In the genomic region with DNA sequence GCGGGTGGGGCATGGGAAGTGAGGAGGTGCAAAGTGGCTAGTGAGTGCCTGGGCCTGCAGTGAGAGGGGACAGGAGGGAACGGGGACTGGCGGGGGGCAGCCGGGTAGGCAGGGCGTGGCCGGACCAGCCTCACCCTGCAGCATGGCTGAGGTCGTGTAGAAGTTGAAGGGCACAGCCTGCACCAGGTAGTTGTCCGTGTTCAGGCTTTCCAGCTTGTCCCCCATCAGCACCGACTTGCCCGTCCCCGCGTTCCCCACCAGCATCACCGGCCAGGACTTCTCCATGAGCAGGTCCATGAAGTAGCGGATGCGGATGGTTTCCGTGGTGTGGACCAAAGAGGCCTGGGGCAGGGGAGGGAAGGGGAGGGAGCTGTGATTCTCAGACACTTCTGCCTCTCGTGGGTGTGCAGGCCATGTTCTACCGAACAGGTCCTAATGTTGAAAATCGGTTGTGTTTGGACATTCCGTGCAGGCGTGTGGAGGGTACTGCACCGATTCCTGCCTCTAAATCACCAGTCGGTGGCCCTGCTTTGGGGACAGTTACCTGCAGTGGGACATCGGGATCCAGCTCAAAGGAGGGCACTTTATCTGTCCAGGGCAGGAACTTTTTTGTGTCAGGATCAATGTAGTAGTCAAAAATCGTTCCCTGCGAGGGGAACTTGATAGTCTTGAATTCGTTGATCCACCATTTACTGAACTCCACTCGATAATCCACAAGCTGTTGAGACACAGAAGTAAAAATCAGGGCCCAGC, we compare ENCODE assay signal across 1 cellular context.
TF ChIP-seq lines count a peak whose summit lies in the region.

No MANE protein-coding gene starts in this region.

TF ChIP-seq in GM23338, 12 proteins besides CTCF, POLR2A, EP300 and RAD21 (continued from another document):
- TF ChIP-seq, protein P1, sequence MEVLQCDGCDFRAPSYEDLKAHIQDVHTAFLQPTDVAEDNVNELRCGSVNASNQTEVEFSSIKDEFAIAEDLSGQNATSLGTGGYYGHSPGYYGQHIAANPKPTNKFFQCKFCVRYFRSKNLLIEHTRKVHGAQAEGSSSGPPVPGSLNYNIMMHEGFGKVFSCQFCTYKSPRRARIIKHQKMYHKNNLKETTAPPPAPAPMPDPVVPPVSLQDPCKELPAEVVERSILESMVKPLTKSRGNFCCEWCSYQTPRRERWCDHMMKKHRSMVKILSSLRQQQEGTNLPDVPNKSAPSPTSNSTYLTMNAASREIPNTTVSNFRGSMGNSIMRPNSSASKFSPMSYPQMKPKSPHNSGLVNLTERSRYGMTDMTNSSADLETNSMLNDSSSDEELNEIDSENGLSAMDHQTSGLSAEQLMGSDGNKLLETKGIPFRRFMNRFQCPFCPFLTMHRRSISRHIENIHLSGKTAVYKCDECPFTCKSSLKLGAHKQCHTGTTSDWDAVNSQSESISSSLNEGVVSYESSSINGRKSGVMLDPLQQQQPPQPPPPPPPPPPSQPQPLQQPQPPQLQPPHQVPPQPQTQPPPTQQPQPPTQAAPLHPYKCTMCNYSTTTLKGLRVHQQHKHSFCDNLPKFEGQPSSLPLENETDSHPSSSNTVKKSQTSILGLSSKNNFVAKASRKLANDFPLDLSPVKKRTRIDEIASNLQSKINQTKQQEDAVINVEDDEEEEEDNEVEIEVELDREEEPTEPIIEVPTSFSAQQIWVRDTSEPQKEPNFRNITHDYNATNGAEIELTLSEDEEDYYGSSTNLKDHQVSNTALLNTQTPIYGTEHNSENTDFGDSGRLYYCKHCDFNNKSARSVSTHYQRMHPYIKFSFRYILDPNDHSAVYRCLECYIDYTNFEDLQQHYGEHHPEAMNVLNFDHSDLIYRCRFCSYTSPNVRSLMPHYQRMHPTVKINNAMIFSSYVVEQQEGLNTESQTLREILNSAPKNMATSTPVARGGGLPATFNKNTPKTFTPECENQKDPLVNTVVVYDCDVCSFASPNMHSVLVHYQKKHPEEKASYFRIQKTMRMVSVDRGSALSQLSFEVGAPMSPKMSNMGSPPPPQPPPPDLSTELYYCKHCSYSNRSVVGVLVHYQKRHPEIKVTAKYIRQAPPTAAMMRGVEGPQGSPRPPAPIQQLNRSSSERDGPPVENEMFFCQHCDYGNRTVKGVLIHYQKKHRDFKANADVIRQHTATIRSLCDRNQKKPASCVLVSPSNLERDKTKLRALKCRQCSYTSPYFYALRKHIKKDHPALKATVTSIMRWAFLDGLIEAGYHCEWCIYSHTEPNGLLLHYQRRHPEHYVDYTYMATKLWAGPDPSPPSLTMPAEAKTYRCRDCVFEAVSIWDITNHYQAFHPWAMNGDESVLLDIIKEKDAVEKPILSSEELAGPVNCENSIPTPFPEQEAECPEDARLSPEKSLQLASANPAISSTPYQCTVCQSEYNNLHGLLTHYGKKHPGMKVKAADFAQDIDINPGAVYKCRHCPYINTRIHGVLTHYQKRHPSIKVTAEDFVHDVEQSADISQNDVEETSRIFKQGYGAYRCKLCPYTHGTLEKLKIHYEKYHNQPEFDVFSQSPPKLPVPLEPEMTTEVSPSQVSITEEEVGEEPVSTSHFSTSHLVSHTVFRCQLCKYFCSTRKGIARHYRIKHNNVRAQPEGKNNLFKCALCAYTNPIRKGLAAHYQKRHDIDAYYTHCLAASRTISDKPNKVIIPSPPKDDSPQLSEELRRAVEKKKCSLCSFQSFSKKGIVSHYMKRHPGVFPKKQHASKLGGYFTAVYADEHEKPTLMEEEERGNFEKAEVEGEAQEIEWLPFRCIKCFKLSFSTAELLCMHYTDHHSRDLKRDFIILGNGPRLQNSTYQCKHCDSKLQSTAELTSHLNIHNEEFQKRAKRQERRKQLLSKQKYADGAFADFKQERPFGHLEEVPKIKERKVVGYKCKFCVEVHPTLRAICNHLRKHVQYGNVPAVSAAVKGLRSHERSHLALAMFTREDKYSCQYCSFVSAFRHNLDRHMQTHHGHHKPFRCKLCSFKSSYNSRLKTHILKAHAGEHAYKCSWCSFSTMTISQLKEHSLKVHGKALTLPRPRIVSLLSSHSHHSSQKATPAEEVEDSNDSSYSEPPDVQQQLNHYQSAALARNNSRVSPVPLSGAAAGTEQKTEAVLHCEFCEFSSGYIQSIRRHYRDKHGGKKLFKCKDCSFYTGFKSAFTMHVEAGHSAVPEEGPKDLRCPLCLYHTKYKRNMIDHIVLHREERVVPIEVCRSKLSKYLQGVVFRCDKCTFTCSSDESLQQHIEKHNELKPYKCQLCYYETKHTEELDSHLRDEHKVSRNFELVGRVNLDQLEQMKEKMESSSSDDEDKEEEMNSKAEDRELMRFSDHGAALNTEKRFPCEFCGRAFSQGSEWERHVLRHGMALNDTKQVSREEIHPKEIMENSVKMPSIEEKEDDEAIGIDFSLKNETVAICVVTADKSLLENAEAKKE (CRISPR knock-in tag; IDR thresholded peaks at IDR 0.05), result no peak
- no peak for TF ChIP-seq JUNB (IDR thresholded peaks at IDR 0.05; ENCODE audit: unreplicated experiment)
- no peak for TF ChIP-seq NANOG (IDR thresholded peaks at IDR 0.05; ENCODE audit: borderline replicate concordance)
- TF ChIP-seq, protein P2, sequence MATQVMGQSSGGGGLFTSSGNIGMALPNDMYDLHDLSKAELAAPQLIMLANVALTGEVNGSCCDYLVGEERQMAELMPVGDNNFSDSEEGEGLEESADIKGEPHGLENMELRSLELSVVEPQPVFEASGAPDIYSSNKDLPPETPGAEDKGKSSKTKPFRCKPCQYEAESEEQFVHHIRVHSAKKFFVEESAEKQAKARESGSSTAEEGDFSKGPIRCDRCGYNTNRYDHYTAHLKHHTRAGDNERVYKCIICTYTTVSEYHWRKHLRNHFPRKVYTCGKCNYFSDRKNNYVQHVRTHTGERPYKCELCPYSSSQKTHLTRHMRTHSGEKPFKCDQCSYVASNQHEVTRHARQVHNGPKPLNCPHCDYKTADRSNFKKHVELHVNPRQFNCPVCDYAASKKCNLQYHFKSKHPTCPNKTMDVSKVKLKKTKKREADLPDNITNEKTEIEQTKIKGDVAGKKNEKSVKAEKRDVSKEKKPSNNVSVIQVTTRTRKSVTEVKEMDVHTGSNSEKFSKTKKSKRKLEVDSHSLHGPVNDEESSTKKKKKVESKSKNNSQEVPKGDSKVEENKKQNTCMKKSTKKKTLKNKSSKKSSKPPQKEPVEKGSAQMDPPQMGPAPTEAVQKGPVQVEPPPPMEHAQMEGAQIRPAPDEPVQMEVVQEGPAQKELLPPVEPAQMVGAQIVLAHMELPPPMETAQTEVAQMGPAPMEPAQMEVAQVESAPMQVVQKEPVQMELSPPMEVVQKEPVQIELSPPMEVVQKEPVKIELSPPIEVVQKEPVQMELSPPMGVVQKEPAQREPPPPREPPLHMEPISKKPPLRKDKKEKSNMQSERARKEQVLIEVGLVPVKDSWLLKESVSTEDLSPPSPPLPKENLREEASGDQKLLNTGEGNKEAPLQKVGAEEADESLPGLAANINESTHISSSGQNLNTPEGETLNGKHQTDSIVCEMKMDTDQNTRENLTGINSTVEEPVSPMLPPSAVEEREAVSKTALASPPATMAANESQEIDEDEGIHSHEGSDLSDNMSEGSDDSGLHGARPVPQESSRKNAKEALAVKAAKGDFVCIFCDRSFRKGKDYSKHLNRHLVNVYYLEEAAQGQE (IDR thresholded peaks at IDR 0.05; ENCODE audit: unreplicated experiment), result no peak
